In the genomic region with DNA sequence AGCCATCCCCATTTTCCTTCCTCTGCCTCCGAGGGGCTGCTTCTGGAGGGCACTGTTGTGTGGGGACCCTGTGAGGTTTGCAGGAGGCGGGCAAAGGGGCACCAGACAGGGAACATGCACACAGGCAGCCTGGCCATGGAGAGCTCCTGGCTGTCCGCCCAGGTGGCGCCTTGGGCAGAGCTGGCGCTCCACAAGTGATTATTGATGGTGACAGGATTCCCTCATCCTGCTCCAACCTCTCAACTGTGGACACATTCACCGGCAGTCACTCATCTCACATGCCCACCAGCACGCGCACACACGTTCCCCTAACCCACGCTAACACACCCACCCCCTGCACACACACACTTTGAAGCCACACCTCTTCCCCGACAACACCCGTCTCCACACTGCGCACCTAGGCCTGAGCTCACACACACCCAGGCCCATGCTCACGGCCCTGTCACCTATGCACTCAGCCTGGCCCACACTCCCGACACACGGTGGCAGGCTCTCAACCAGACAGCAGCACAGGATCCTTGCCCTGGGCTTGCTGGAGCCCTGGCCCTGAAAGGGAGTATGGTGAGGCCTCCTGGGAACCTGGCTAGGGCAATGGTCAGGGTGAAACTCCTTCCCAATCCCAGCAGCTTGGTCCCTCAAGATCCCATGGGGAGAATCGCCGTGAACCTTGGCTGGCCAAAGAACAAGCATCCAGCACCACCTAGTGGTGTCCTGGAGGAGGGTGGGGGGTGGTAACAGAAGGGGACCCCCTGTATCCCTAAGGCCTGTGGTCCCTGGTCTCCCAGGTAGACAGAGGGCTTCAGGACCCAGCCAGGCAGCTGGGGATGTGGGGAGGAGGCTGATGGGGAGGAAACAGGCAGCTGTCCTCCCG, we compare ENCODE assay signal across 8 cellular contexts. TPM values are rescaled to one million over a fixed set of nuclear protein-coding genes. Genes with fewer than 3 reads are reported as not detected.
DNase-seq lines count a peak whose midpoint lies in the region; ATAC-seq and TF ChIP-seq lines count a peak whose summit lies in the region.

No MANE protein-coding gene starts in this region.

- POLR2A ChIA-PET in activated naive CD8-positive, alpha-beta T cell treated with anti-CD3 and anti-CD28 coated beads, Interleukin-2, amount 10 ng/mL, durations not matched to agents 7 days and 5 days (lab: Charles Lee): interaction anchor here (1.0 to 1.5 kb wide), 2 partner anchors 58 to 81 kb away, joined by 3 to 4 read pairs; a partner anchor contains a TSS

- TF ChIP-seq CTCF in fibroblast of the aortic adventitia (IDR thresholded peaks at IDR 0.05; ENCODE audit: insufficient read depth, low read length) (peak; percentile 62), psoas muscle (IDR thresholded peaks at IDR 0.05) (peak; percentile 56)

- peaks cover 44% of the 10 kb centered on the region for H3K4me1 ChIP-seq in psoas muscle

- H3K36me3 Mint-ChIP-seq in activated naive CD8-positive, alpha-beta T cell treated with anti-CD3 and anti-CD28 coated beads, Interleukin-2, amount 10 ng/mL, durations not matched to agents 7 days and 5 days: no peaks in the 10 kb centered on the region
- H3K36me3 Mint-ChIP-seq in activated naive CD8-positive, alpha-beta T cell treated with anti-CD3 and anti-CD28 coated beads, Interleukin-2, amount 50 U/mL, for 24 hours (ENCODE audit: low read depth): no peaks in the 10 kb centered on the region

- no peak overlapping the region for H3K4me3 Mint-ChIP-seq in activated naive CD8-positive, alpha-beta T cell treated with anti-CD3 and anti-CD28 coated beads, Interleukin-2, amount 10 ng/mL, durations not matched to agents 7 days and 5 days
- no peak overlapping the region for H3K4me3 Mint-ChIP-seq in activated naive CD8-positive, alpha-beta T cell treated with anti-CD3 and anti-CD28 coated beads, Interleukin-2, amount 50 U/mL, for 24 hours

- no peaks in the 10 kb centered on the region for H3K9me3 ChIP-seq in psoas muscle

- WGBS in psoas muscle, 3 donors: 18 to 38% (median 24%) methylated on average over 18 to 19 of the region's 19 CpGs

- peaks cover 20% of the 10 kb centered on the region for H3K27me3 Mint-ChIP-seq in activated naive CD8-positive, alpha-beta T cell treated with anti-CD3 and anti-CD28 coated beads, Interleukin-2, amount 10 ng/mL, durations not matched to agents 7 days and 5 days
- peaks cover 10% of the 10 kb centered on the region for H3K27me3 Mint-ChIP-seq in activated naive CD8-positive, alpha-beta T cell treated with anti-CD3 and anti-CD28 coated beads, Interleukin-2, amount 50 U/mL, for 24 hours

- peak overlapping the region; percentile 62 for H3K27ac Mint-ChIP-seq in activated naive CD8-positive, alpha-beta T cell treated with anti-CD3 and anti-CD28 coated beads, Interleukin-2, amount 10 ng/mL, durations not matched to agents 7 days and 5 days
- no peak overlapping the region for H3K27ac Mint-ChIP-seq in activated naive CD8-positive, alpha-beta T cell treated with anti-CD3 and anti-CD28 coated beads, Interleukin-2, amount 50 U/mL, for 24 hours

- peak overlapping the region; percentile 96 for H3K27ac ChIP-seq in psoas muscle

- peaks cover 22% of the 10 kb centered on the region for H3K4me1 Mint-ChIP-seq in activated naive CD8-positive, alpha-beta T cell treated with anti-CD3 and anti-CD28 coated beads, Interleukin-2, amount 10 ng/mL, durations not matched to agents 7 days and 5 days
- H3K4me1 Mint-ChIP-seq in activated naive CD8-positive, alpha-beta T cell treated with anti-CD3 and anti-CD28 coated beads, Interleukin-2, amount 50 U/mL, for 24 hours: peaks cover 30% of the 10 kb centered on the region

- H3K4me3 ChIP-seq in fibroblast of the aortic adventitia (ENCODE audit: low read depth, low read length): no peak overlapping the region
- H3K4me3 ChIP-seq in psoas muscle: no peak overlapping the region

- no peaks in the 10 kb centered on the region for H3K27me3 ChIP-seq in psoas muscle (ENCODE audit: insufficient read depth in 3 of 3, low read length in 2 of 3)

- intact Hi-C loops in psoas muscle (cut with DNase I): loop anchor here (2.0 to 5.0 kb wide), 4 partner anchors 35 to 60 kb away; a partner anchor contains a TSS

- no peaks in the 10 kb centered on the region for H3K36me3 ChIP-seq in psoas muscle (ENCODE audit: insufficient read depth in 1 of 2, low read depth in 1 of 2)

- no peak for DNase-seq in activated naive CD8-positive, alpha-beta T cell treated with anti-CD3 and anti-CD28 coated beads, Interleukin-2, amount 10 ng/mL, durations not matched to agents 7 days and 5 days
- DNase-seq in activated naive CD8-positive, alpha-beta T cell treated with anti-CD3 and anti-CD28 coated beads, Interleukin-2, amount 50 U/mL, for 24 hours: no peak
- peak; percentile 39 for DNase-seq in RPMI7951 (ENCODE audit: low read depth)
- peak; percentile 35 for DNase-seq in fibroblast of the aortic adventitia (ENCODE audit: low read depth)
- peak in 1 of 2 donors; percentile 70 for DNase-seq in psoas muscle
- no peak for DNase-seq in DMS79 treated with DMSO at 0.1 percent for 48 hours (lab: John Stamatoyannopoulos, UW)

- no peaks in the 10 kb centered on the region for H3K9me3 Mint-ChIP-seq in activated naive CD8-positive, alpha-beta T cell treated with anti-CD3 and anti-CD28 coated beads, Interleukin-2, amount 10 ng/mL, durations not matched to agents 7 days and 5 days
- H3K9me3 Mint-ChIP-seq in activated naive CD8-positive, alpha-beta T cell treated with anti-CD3 and anti-CD28 coated beads, Interleukin-2, amount 50 U/mL, for 24 hours: no peaks in the 10 kb centered on the region

- no peak for ATAC-seq in activated naive CD8-positive, alpha-beta T cell treated with anti-CD3 and anti-CD28 coated beads, Interleukin-2, amount 10 ng/mL, durations not matched to agents 7 days and 5 days (ENCODE audit: low read depth)
- no peak for ATAC-seq in activated naive CD8-positive, alpha-beta T cell treated with anti-CD3 and anti-CD28 coated beads, Interleukin-2, amount 50 U/mL, for 24 hours
- ATAC-seq in psoas muscle (peak; percentile 26 to 41 (median 32)), HG03520 (IDR thresholded peaks at IDR 0.05; ENCODE audit: unreplicated experiment) (no peak), GM21737 (IDR thresholded peaks at IDR 0.05; ENCODE audit: unreplicated experiment) (no peak)

RNA-seq across cellular contexts. Expression of a gene that starts 3.6 kb away (rescaled TPM):
- not detected for total RNA-seq in activated naive CD8-positive, alpha-beta T cell treated with anti-CD3 and anti-CD28 coated beads, Interleukin-2, amount 10 ng/mL, durations not matched to agents 7 days and 5 days
- total RNA-seq in RPMI7951 (2014; rRNA removed; shearing (Covaris generic)): 0.68 TPM in 1 of 2 replicates, not detected in the other
- total RNA-seq in fibroblast of the aortic adventitia (ENCODE audit: low replicate concordance) (not detected in 2 replicates), psoas muscle (10 to 100 TPM in 2 of 4 donors, 1 to 10 TPM in 2; 5.9 to 15.3 (median 11.8) TPM)
- polyA plus RNA-seq in psoas muscle: 10 to 100 TPM in 1 of 3 donors, 1 to 10 TPM in 2; 6.0 to 13.0 (median 6.8) TPM

RNA-seq across cellular contexts. Expression of a gene that starts 6.7 kb away (rescaled TPM):
- 1 to 10 TPM; 2.7 to 3.2 TPM for total RNA-seq in activated naive CD8-positive, alpha-beta T cell treated with anti-CD3 and anti-CD28 coated beads, Interleukin-2, amount 10 ng/mL, durations not matched to agents 7 days and 5 days
- 0.24 and 0.39 TPM in 2 replicates for total RNA-seq in RPMI7951 (2014; rRNA removed; shearing (Covaris generic))
- total RNA-seq in fibroblast of the aortic adventitia (ENCODE audit: low replicate concordance): 0.36 and 0.49 TPM in 2 replicates
- 1,000 to 10,000 TPM; 3,389 to 5,818 (median 3,842) TPM for total RNA-seq in psoas muscle
- polyA plus RNA-seq in psoas muscle: 1,000 to 10,000 TPM; 2,116 to 7,047 (median 2,671) TPM

RNA-seq across cellular contexts. Expression of a gene that starts 16.0 kb away (rescaled TPM):
- total RNA-seq in activated naive CD8-positive, alpha-beta T cell treated with anti-CD3 and anti-CD28 coated beads, Interleukin-2, amount 10 ng/mL, durations not matched to agents 7 days and 5 days: 10 to 100 TPM; 18.3 to 23.9 TPM
- 4.0 and 7.9 TPM in 2 replicates for total RNA-seq in RPMI7951 (2014; rRNA removed; shearing (Covaris generic))
- total RNA-seq in fibroblast of the aortic adventitia (ENCODE audit: low replicate concordance) (9.7 and 11.1 TPM in 2 replicates), psoas muscle (1 to 10 TPM; 4.5 to 7.9 (median 6.7) TPM)
- 1 to 10 TPM; 1.4 to 4.2 (median 3.3) TPM for polyA plus RNA-seq in psoas muscle

RNA-seq across cellular contexts. Expression of a gene that starts 28.0 kb away (rescaled TPM):
- total RNA-seq in activated naive CD8-positive, alpha-beta T cell treated with anti-CD3 and anti-CD28 coated beads, Interleukin-2, amount 10 ng/mL, durations not matched to agents 7 days and 5 days: 1 to 10 TPM; 6.4 to 6.6 TPM
- total RNA-seq in RPMI7951 (2014; rRNA removed; shearing (Covaris generic)): 11.2 and 11.5 TPM in 2 replicates
- total RNA-seq in fibroblast of the aortic adventitia (ENCODE audit: low replicate concordance) (37.4 and 67.0 TPM in 2 replicates), psoas muscle (10 to 100 TPM; 20.4 to 24.9 (median 21.1) TPM)
- polyA plus RNA-seq in psoas muscle: 10 to 100 TPM in 1 of 3 donors, 1 to 10 TPM in 2; 4.0 to 11.1 (median 9.2) TPM

RNA-seq across cellular contexts. Expression of a gene that starts 34.9 kb away (rescaled TPM):
- 10 to 100 TPM; 96.3 to 96.5 TPM for total RNA-seq in activated naive CD8-positive, alpha-beta T cell treated with anti-CD3 and anti-CD28 coated beads, Interleukin-2, amount 10 ng/mL, durations not matched to agents 7 days and 5 days
- total RNA-seq in RPMI7951 (2014; rRNA removed; shearing (Covaris generic)): 24.4 and 26.0 TPM in 2 replicates
- 18.6 and 20.8 TPM in 2 replicates for total RNA-seq in fibroblast of the aortic adventitia (ENCODE audit: low replicate concordance)
- total RNA-seq in psoas muscle: 10 to 100 TPM; 22.5 to 32.6 (median 26.1) TPM
- 10 to 100 TPM; 33.0 to 62.8 (median 47.9) TPM for polyA plus RNA-seq in psoas muscle

Comparison
In these comparisons a context has a peak if more than half of its experiments do, and no peak if none do; other contexts are left out.
1. ATAC-seq: peak in psoas muscle (4 of 4); none in activated naive CD8-positive, alpha-beta T cell treated with anti-CD3 and anti-CD28 coated beads, Interleukin-2, amount 10 ng/mL, durations not matched to agents 7 days and 5 days (single experiment), activated naive CD8-positive, alpha-beta T cell treated with anti-CD3 and anti-CD28 coated beads, Interleukin-2, amount 50 U/mL, for 24 hours (single experiment), HG03520 (single experiment) and GM21737 (single experiment).
2. DNase-seq: peak in RPMI7951 (single experiment) and fibroblast of the aortic adventitia (single experiment); none in activated naive CD8-positive, alpha-beta T cell treated with anti-CD3 and anti-CD28 coated beads, Interleukin-2, amount 10 ng/mL, durations not matched to agents 7 days and 5 days (single experiment), activated naive CD8-positive, alpha-beta T cell treated with anti-CD3 and anti-CD28 coated beads, Interleukin-2, amount 50 U/mL, for 24 hours (single experiment) and DMS79 treated with DMSO at 0.1 percent for 48 hours (single experiment).
3. RNA of a gene that starts 6.7 kb away (total RNA-seq): 3,389 to 5,818 TPM in psoas muscle; 2.7 to 3.2 TPM in activated naive CD8-positive, alpha-beta T cell treated with anti-CD3 and anti-CD28 coated beads, Interleukin-2, amount 10 ng/mL, durations not matched to agents 7 days and 5 days, 0.36 to 0.49 TPM in fibroblast of the aortic adventitia and 0.24 to 0.39 TPM in RPMI7951; every median in the first group is over 100 times any median in the second.